ENCODE assay signal across 34 cellular contexts in the genomic region with DNA sequence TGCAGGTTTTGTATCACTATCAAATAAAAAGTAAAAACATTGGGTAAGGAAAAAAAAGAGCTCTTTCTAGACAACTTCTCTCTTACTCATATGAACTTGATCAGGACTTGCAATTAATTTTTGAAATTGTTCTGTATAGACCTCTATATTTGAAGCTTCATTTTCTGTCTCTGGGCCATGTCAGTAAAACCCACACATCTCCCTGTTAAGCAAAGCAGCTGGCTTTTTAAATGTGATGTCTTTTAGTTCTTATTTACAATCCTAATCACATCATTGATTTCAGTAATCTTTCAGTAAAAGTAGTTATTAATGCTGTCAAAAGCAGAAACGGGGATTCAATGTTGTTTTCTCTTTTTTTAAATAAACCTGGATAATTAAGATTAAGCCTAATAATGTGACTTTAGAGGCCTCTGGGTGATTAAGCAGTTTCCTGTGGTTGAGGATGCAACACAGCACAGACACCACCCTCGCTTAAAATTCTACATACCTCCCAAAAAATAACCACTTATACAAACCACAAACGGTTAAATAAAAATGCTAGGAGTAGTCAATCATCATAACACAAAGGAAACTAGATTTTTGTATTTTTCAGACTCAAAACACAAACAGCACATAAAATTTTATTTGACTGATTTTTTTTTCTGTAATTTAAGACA. TPM values are rescaled to one million over a fixed set of nuclear protein-coding genes. Genes with fewer than 3 reads are reported as not detected.
"Had no signal": no experiment of that assay in that cellular context is flagged by ENCODE, and none has a peak within 500 bp of the region (broad histone marks: within the 10 kb centered on the region; RNA-seq: fewer than 3 reads in every experiment).

No MANE protein-coding gene starts in this region.

- H3K27me3 ChIP-seq: brain microvascular endothelial cell, ovary, tibial artery had no signal

- H3K4me3 ChIP-seq: ovary, prostate gland, stomach, suprapubic skin, tibial artery, upper lobe of right lung had no signal

- H3K27ac ChIP-seq: brain microvascular endothelial cell, neutrophil, ovary, prostate gland, stomach, suprapubic skin, tibial artery, upper lobe of right lung had no signal

- H3K9me3 ChIP-seq: neutrophil, ovary, prostate gland, stomach, suprapubic skin, tibial artery, upper lobe of right lung had no signal

- H3K36me3 ChIP-seq: brain microvascular endothelial cell, neutrophil, ovary, prostate gland, stomach, suprapubic skin, tibial artery, upper lobe of right lung had no signal

- ATAC-seq: esophagus mucosa; left colon; sciatic nerve; stimulated activated memory B cell treated with anti-CD40 and anti-IgM and Interleukin-4, amounts not matched to agents 10 μg/mL and 1 μg/mL and 100 μg/mL, for 72 hours; upper lobe of right lung; WTC11 had no signal

- DNase-seq: activated CD4-positive, alpha-beta memory T cell treated with anti-CD3 and anti-CD28 coated beads, Interleukin-2, amount 10 ng/mL, durations not matched to agents 7 days and 5 days; activated CD4-positive, alpha-beta T cell treated with anti-CD3 and anti-CD28 coated beads for 1 hour; activated CD4-positive, alpha-beta T cell treated with anti-CD3 and anti-CD28 coated beads, Interleukin-2, amount 10 ng/mL, durations not matched to agents 7 days and 5 days; activated CD8-positive, alpha-beta memory T cell treated with anti-CD3 and anti-CD28 coated beads, Interleukin-2, amount 50 U/mL, for 48 hours; activated gamma-delta T cell; activated naive CD4-positive, alpha-beta T cell treated with anti-CD3 and anti-CD28 coated beads, Interleukin-2, amount 50 U/mL, for 16 hours; activated T-cell treated with anti-CD3 and anti-CD28 coated beads, Interleukin-2, amount 50 U/mL, for 24 hours; amniotic stem cell; brain microvascular endothelial cell; cortex of kidney; endodermal cell; foreskin fibroblast; head of caudate nucleus; hippocampal formation; left colon; naive B cell; nephron progenitor cell; ovary; retina; small intestine; stimulated activated CD4-positive, alpha-beta T cell treated with anti-CD3 and anti-CD28 coated beads, Interleukin-1b, Interleukin-23, amount 100 ng/mL, for 48 hours; stimulated activated CD4-positive, alpha-beta T cell treated with anti-CD3 and anti-CD28 coated beads, Interleukin-4, amount 100 ng/mL, for 4 hours; stimulated activated CD8-positive, alpha-beta memory T cell treated with anti-CD3 and anti-CD28 coated beads, Interleukin-4, amount 100 ng/mL, for 48 hours; stomach; T-helper 9 cell; tibial artery; upper lobe of right lung had no signal

RNA-seq across cellular contexts. Expression of gene PCDH10, which starts 5.2 kb away (rescaled TPM):
- total RNA-seq: activated CD4-positive, alpha-beta memory T cell treated with anti-CD3 and anti-CD28 coated beads, Interleukin-2, amount 10 ng/mL, durations not matched to agents 7 days and 5 days; activated CD4-positive, alpha-beta T cell treated with anti-CD3 and anti-CD28 coated beads, Interleukin-2, amount 10 ng/mL, durations not matched to agents 7 days and 5 days had no signal
